Comparison of ENCODE assay signal across 20 cellular contexts in the genomic region with DNA sequence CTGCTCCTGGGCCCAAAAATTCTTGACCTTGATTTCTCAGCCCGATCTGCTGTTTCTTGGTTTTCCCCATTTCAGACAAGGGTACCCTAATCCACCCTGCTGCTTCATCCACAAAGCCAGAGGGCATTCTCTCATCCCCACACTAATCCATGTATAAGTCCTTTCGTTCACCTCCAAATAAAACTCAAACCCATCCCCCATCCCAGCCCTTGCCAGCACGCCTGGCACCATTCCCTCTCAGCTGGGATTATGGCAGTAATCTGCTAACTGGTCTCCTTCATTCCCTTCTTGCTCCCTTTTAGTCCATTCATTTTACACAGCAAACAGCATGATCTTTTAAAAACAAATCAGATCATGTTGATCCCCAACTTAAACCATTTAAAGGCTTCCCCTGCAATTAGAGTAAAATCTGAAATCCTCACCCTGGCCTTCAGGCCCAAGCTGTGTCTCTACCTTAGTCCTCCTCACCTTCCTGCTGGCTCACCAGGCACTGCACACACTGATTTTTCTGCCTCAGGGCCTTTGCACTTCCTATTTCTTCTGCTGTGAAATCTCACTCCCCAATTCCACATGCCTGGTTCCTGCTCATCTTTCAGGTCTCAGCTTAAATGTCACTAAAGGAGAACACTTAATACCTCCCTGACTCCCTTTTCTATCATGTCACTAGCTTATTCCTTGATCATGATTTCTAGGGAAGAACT. TPM values are rescaled to one million over a fixed set of nuclear protein-coding genes. Genes with fewer than 3 reads are reported as not detected.
A peak's percentile ranks its signal among the peaks of the same experiment; 100 is the strongest.
DNase-seq lines count a peak whose midpoint lies in the region; ATAC-seq, FAIRE-seq and TF ChIP-seq lines count a peak whose summit lies in the region.
"Had no signal": no experiment of that assay in that cellular context is flagged by ENCODE, and none has a peak within 500 bp of the region (broad histone marks: within the 10 kb centered on the region; RNA-seq: fewer than 3 reads in every experiment).

No MANE protein-coding gene starts in this region.

- H3K79me2 ChIP-seq in K562 (ENCODE audit: control insufficient read depth, insufficient read depth, low read length): no peaks in the 10 kb centered on the region

- no peaks in the 10 kb centered on the region for H3K4me1 ChIP-seq in HEK293 (ENCODE audit: control insufficient read depth, insufficient read depth, low read length)
- peaks cover 0 to 3% of the 10 kb centered on the region in 2 experiments; a peak in 2 of 5 replicates for H3K4me1 ChIP-seq in K562 (replicated peaks in 1 of 2; ENCODE audit: control insufficient read depth in 2 of 2, insufficient read depth in 2 of 2, low read length in 2 of 2)
- H3K4me1 ChIP-seq: BE2C, SJCRH30 had no signal

- WGBS in K562 (ENCODE audit: insufficient coverage, low coverage, missing lambda C conversion rate): 9% methylated on average over 3 of the region's 3 CpGs

- H3K4me2 ChIP-seq in K562 (ENCODE audit: insufficient read depth, low read length): no peak overlapping the region

- BruUV-seq in K562 (replicated peaks; lab: Mats Ljungman, UMichigan): no TSS peak

- DNase-seq in K562 (ENCODE audit: extremely low read depth in 1 of 4, low spot score in 3 of 4) (no peak), progenitor cell of endocrine pancreas (ENCODE audit: low spot score, unreplicated experiment) (no peak), OCI-M1 (lab: John Stamatoyannopoulos, UW) (no peak)
- DNase-seq: BE2C, KG1, MG63, NCI-H2029, NCI-H446, PC-3, SJCRH30, T-helper 17 cell had no signal

- no peak for TF ChIP-seq RAD21 in K562 (CRISPR knock-in tag; conservative IDR thresholded peaks at IDR 0.05 in 1 of 2, IDR thresholded peaks at IDR 0.05 in 1 of 2)

- peak overlapping the region; percentile 60 for H3K27ac Mint-ChIP-seq in progenitor cell of endocrine pancreas
- H3K27ac Mint-ChIP-seq: T-helper 17 cell had no signal

- CTCF ChIA-PET in HEK293 (lab: Yijun Ruan, JAX) (interaction anchor here (0.7 to 2.4 kb wide), 5 partner anchors 12 to 62 kb away, joined by 3 to 9 read pairs (median 4); a partner anchor contains a TSS), K562 (lab: Yijun Ruan, JAX; ENCODE audit: low intra/inter-chr PET ratio) (no interaction called here)

- no peak overlapping the region for H2AFZ ChIP-seq in K562 (ENCODE audit: low read depth, low read length)

- no peaks in the 10 kb centered on the region for H3K9me3 ChIP-seq in HEK293 (ENCODE audit: control insufficient read depth, insufficient read depth, low read depth, low read length)
- H3K9me3 ChIP-seq in K562 (replicated peaks; ENCODE audit: control insufficient read depth, insufficient read depth, low read depth, low read length): no peaks in the 10 kb centered on the region
- H3K9me3 ChIP-seq: BE2C, MG63, SJCRH30 had no signal

- in situ Hi-C loops in K562 (cut with MboI): no loop called here

- intact Hi-C loops in K562 (cut with micrococcal nuclease): no loop called here

- peaks cover 31 to 45% of the 10 kb centered on the region in 2 experiments for H3K27me3 ChIP-seq in K562 (ENCODE audit: control insufficient read depth in 2 of 2, insufficient read depth in 2 of 2, low read length in 2 of 2)
- H3K27me3 ChIP-seq: BE2C, MG63, SJCRH30 had no signal

- POLR2A ChIA-PET in HEK293 (lab: Yijun Ruan, JAX): no interaction called here
- POLR2A ChIA-PET in K562 (lab: Yijun Ruan, JAX): no interaction called here

- no peak for TF ChIP-seq EP300 in K562 (IDR thresholded peaks at IDR 0.05; ENCODE audit: low read length)

- H3K27ac ChIP-seq in HEK293 (ENCODE audit: extremely low read depth, low read depth, low read length) (no peak overlapping the region), K562 (ENCODE audit: extremely low read depth, low read depth, low read length) (no peak overlapping the region)
- H3K27ac ChIP-seq: SJCRH30 had no signal

- H3K9me1 ChIP-seq in K562 (ENCODE audit: control insufficient read depth, insufficient read depth, low read length): no peaks in the 10 kb centered on the region

- H3K36me3 ChIP-seq in HEK293 (ENCODE audit: control insufficient read depth in 2 of 2, insufficient read depth in 1 of 2, low read length in 2 of 2) (no peaks in the 10 kb centered on the region), K562 (ENCODE audit: control insufficient read depth, insufficient read depth, low read length) (no peaks in the 10 kb centered on the region)
- H3K36me3 ChIP-seq: BE2C, MG63, SJCRH30 had no signal

- H3K4me3 ChIP-seq in HEK293 (ENCODE audit: low read depth, low read length): no peak overlapping the region
- H3K4me3 ChIP-seq in K562: no peak overlapping the region
- H3K4me3 ChIP-seq: MG63, SJCRH30 had no signal

- H4K20me1 ChIP-seq in K562 (replicated peaks; ENCODE audit: control insufficient read depth, insufficient read depth, low read length): no peaks in the 10 kb centered on the region

- H3K9ac ChIP-seq in K562 (ENCODE audit: insufficient read depth in 1 of 2, low read depth in 2 of 2, low read length in 2 of 2): no peak overlapping the region

- FAIRE-seq in K562 (lab: Jason Lieb, UNC): no peak
- FAIRE-seq: GM18507, H54, HTR-8/SVneo had no signal

- no peak overlapping the region for H3K4me3 Mint-ChIP-seq in progenitor cell of endocrine pancreas (ENCODE audit: low read depth)
- H3K4me3 Mint-ChIP-seq: CD14-positive monocyte; CD8-positive, alpha-beta memory T cell; T-helper 17 cell had no signal

- TF ChIP-seq CTCF in HEK293 (tag by site-specific recombination; IDR thresholded peaks at IDR 0.05): no peak
- no peak for TF ChIP-seq CTCF in K562 (IDR thresholded peaks at IDR 0.05 in 2 of 3, conservative IDR thresholded peaks at IDR 0.05 in 1 of 3; ENCODE audit: insufficient read depth in 2 of 3, low read depth in 1 of 3, low read length in 3 of 3)
- TF ChIP-seq CTCF in progenitor cell of endocrine pancreas (IDR thresholded peaks at IDR 0.05; ENCODE audit: unreplicated experiment): no peak

- no peaks in the 10 kb centered on the region for H3K9me3 Mint-ChIP-seq in progenitor cell of endocrine pancreas (ENCODE audit: low read depth)
- H3K9me3 Mint-ChIP-seq: CD8-positive, alpha-beta memory T cell had no signal

- H3K36me3 Mint-ChIP-seq in progenitor cell of endocrine pancreas (ENCODE audit: insufficient read depth): no peaks in the 10 kb centered on the region
- H3K36me3 Mint-ChIP-seq: CD14-positive monocyte had no signal

- H3K27me3 Mint-ChIP-seq in progenitor cell of endocrine pancreas: no peaks in the 10 kb centered on the region

- ATAC-seq in K562: no peak
- ATAC-seq in activated CD4-positive, CD25-positive, alpha-beta regulatory T cell treated with anti-CD3 and anti-CD28 coated beads, Interleukin-2, amount 50 U/mL, for 24 hours: no peak
- ATAC-seq: PC-3, SK-N-SH treated with all-trans-retinoic acid at 6 μM for 48 hours, T-helper 17 cell had no signal

- peaks cover 3% of the 10 kb centered on the region for H3K4me1 Mint-ChIP-seq in progenitor cell of endocrine pancreas (ENCODE audit: low read depth)
- H3K4me1 Mint-ChIP-seq: CD8-positive, alpha-beta memory T cell had no signal

- TF ChIP-seq POLR2A in K562 (conservative IDR thresholded peaks at IDR 0.05): no peak

RNA-seq across cellular contexts. Expression of a gene that starts 12.2 kb away (rescaled TPM):
- 0.90 and 1.7 TPM in 2 replicates for total RNA-seq in K562 (2011; cell fraction: chromatin; rRNA removed; ENCODE audit: low replicate concordance)
- total RNA-seq in K562 (2011; cell fraction: nucleolus; rRNA removed): 1.3 and 1.8 TPM in 2 replicates
- 1.3 TPM in 2 replicates for total RNA-seq in K562 (2011; cell fraction: nucleoplasm; rRNA removed)
- total RNA-seq in K562 (2014; rRNA removed) (1.1 and 1.2 TPM in 2 replicates), K562 (2014; rRNA removed; fragmentation: Illumina TruSeq; extraction: Trizol) (0.73 and 0.95 TPM in 2 replicates), K562 (2015; rRNA removed; fragmentation: Illumina TruSeq; extraction: Trizol) (0.26 and 0.47 TPM in 2 replicates), K562 (2021) (0.95 and 2.3 TPM in 2 replicates), progenitor cell of endocrine pancreas (48.8 and 49.3 TPM in 2 replicates)
- polyA plus RNA-seq in K562 (2011; rRNA removed) (0.98 and 1.9 TPM in 2 replicates), K562 (2014; fragmentation: Illumina TruSeq; extraction: Trizol) (0.98 and 1.4 TPM in 2 replicates), K562 (2014; fragmentation: Nextera tagmentation; extraction: Ambion mirVana) (under 1 TPM; 0.03 to 0.14 TPM), K562 (2014; rRNA removed) (0.97 and 1.3 TPM in 2 replicates)
- 1.7 and 2.1 TPM in 2 replicates for polyA plus RNA-seq in K562 (2011; cell fraction: cytosol; rRNA removed)
- polyA plus RNA-seq in K562 (2011; cell fraction: nucleus; rRNA removed): 1.1 and 1.7 TPM in 2 replicates
- 0.29 and 0.94 TPM in 2 replicates for polyA plus RNA-seq in K562 (2012)
- polyA minus RNA-seq in K562 (2011; rRNA and poly(A)+ RNA removed): 0.32 and 0.90 TPM in 2 replicates
- polyA minus RNA-seq in K562 (2011; cell fraction: cytosol; rRNA and poly(A)+ RNA removed): 0.38 TPM in 1 of 2 replicates, not detected in the other
- polyA minus RNA-seq in K562 (2011; cell fraction: nucleus; rRNA and poly(A)+ RNA removed): 0.81 and 1.1 TPM in 2 replicates
- polyA plus RNA-seq: CD8-positive, alpha-beta memory T cell had no signal

RNA-seq across cellular contexts. Expression of a gene that starts 21.0 kb away (rescaled TPM):
- total RNA-seq in K562 (2011; cell fraction: chromatin; rRNA removed; ENCODE audit: low replicate concordance): 1.2 and 3.2 TPM in 2 replicates
- 2.0 and 2.1 TPM in 2 replicates for total RNA-seq in K562 (2011; cell fraction: nucleolus; rRNA removed)
- 1.5 and 1.8 TPM in 2 replicates for total RNA-seq in K562 (2011; cell fraction: nucleoplasm; rRNA removed)
- total RNA-seq in K562 (2014; rRNA removed) (0.73 and 2.6 TPM in 2 replicates), K562 (2014; rRNA removed; fragmentation: Illumina TruSeq; extraction: Trizol) (0.62 and 0.73 TPM in 2 replicates), K562 (2015; rRNA removed; fragmentation: Illumina TruSeq; extraction: Trizol) (0.53 and 0.83 TPM in 2 replicates), K562 (2021) (1.9 and 2.4 TPM in 2 replicates), progenitor cell of endocrine pancreas (22.2 and 26.1 TPM in 2 replicates)
- polyA plus RNA-seq in K562 (2011; rRNA removed) (1.4 and 4.8 TPM in 2 replicates), K562 (2014; fragmentation: Illumina TruSeq; extraction: Trizol) (1.3 and 1.9 TPM in 2 replicates), K562 (2014; fragmentation: Nextera tagmentation; extraction: Ambion mirVana) (under 1 TPM; 0.38 to 0.48 TPM), K562 (2014; rRNA removed) (1.0 and 1.3 TPM in 2 replicates)
- polyA plus RNA-seq in K562 (2011; cell fraction: cytosol; rRNA removed): 4.7 and 4.9 TPM in 2 replicates
- polyA plus RNA-seq in K562 (2011; cell fraction: nucleus; rRNA removed): 3.2 and 3.7 TPM in 2 replicates
- 1.2 and 3.1 TPM in 2 replicates for polyA plus RNA-seq in K562 (2012)
- 2.2 and 4.5 TPM in 2 replicates for polyA minus RNA-seq in K562 (2011; rRNA and poly(A)+ RNA removed)
- polyA minus RNA-seq in K562 (2011; cell fraction: cytosol; rRNA and poly(A)+ RNA removed): 2.3 and 3.9 TPM in 2 replicates
- 0.81 and 1.4 TPM in 2 replicates for polyA minus RNA-seq in K562 (2011; cell fraction: nucleus; rRNA and poly(A)+ RNA removed)
- total RNA-seq: G401, SJCRH30 had no signal
- polyA plus RNA-seq: CD14-positive monocyte had no signal

RNA-seq across cellular contexts. Expression of a gene that starts 31.4 kb away (rescaled TPM):
- 0.62 and 1.6 TPM in 2 replicates for total RNA-seq in K562 (2011; cell fraction: chromatin; rRNA removed; ENCODE audit: low replicate concordance)
- 1.7 and 2.0 TPM in 2 replicates for total RNA-seq in K562 (2011; cell fraction: nucleolus; rRNA removed)
- 1.1 and 1.4 TPM in 2 replicates for total RNA-seq in K562 (2011; cell fraction: nucleoplasm; rRNA removed)
- 1.3 and 2.9 TPM in 2 replicates for total RNA-seq in K562 (2014; rRNA removed)
- 0.25 and 0.29 TPM in 2 replicates for total RNA-seq in K562 (2014; rRNA removed; fragmentation: Illumina TruSeq; extraction: Trizol)
- 0.60 and 0.83 TPM in 2 replicates for total RNA-seq in K562 (2015; rRNA removed; fragmentation: Illumina TruSeq; extraction: Trizol)
- total RNA-seq in K562 (2021): 1.6 and 1.7 TPM in 2 replicates
- polyA plus RNA-seq in K562 (2011; rRNA removed): 0.39 and 0.61 TPM in 2 replicates
- 0.77 and 0.98 TPM in 2 replicates for polyA plus RNA-seq in K562 (2011; cell fraction: cytosol; rRNA removed)
- polyA plus RNA-seq in K562 (2011; cell fraction: nucleus; rRNA removed): 0.44 and 0.67 TPM in 2 replicates
- polyA plus RNA-seq in K562 (2012): 0.77 and 0.80 TPM in 2 replicates
- polyA plus RNA-seq in K562 (2014; fragmentation: Illumina TruSeq; extraction: Trizol): 0.48 and 0.54 TPM in 2 replicates
- under 1 TPM in 1 of 2 experiments, not detected in 1; 0.07 TPM for polyA plus RNA-seq in K562 (2014; fragmentation: Nextera tagmentation; extraction: Ambion mirVana)
- 0.93 TPM in 2 replicates for polyA plus RNA-seq in K562 (2014; rRNA removed)
- 0.42 and 0.84 TPM in 2 replicates for polyA minus RNA-seq in K562 (2011; rRNA and poly(A)+ RNA removed)
- polyA minus RNA-seq in K562 (2011; cell fraction: cytosol; rRNA and poly(A)+ RNA removed): 0.48 and 1.1 TPM in 2 replicates
- polyA minus RNA-seq in K562 (2011; cell fraction: nucleus; rRNA and poly(A)+ RNA removed): 0.81 and 1.2 TPM in 2 replicates
- total RNA-seq in progenitor cell of endocrine pancreas: 5.1 and 5.7 TPM in 2 replicates
- total RNA-seq: CD8-positive, alpha-beta memory T cell; T-helper 17 cell had no signal
- polyA plus RNA-seq: CD8-positive, alpha-beta memory T cell had no signal

RNA-seq across cellular contexts. Expression of a gene that starts 59.8 kb away (rescaled TPM):
- total RNA-seq in K562 (2011; cell fraction: chromatin; rRNA removed; ENCODE audit: low replicate concordance): 70.9 and 112 TPM in 2 replicates
- 73.0 and 85.1 TPM in 2 replicates for total RNA-seq in K562 (2011; cell fraction: nucleolus; rRNA removed)
- 71.2 and 76.6 TPM in 2 replicates for total RNA-seq in K562 (2011; cell fraction: nucleoplasm; rRNA removed)
- total RNA-seq in K562 (2014; rRNA removed) (234 and 265 TPM in 2 replicates), K562 (2014; rRNA removed; fragmentation: Illumina TruSeq; extraction: Trizol) (83.1 and 86.9 TPM in 2 replicates), K562 (2015; rRNA removed; fragmentation: Illumina TruSeq; extraction: Trizol) (156 and 157 TPM in 2 replicates), K562 (2021) (160 and 170 TPM in 2 replicates), progenitor cell of endocrine pancreas (93.5 and 101 TPM in 2 replicates)
- polyA plus RNA-seq in K562 (2011; rRNA removed) (42.5 and 59.7 TPM in 2 replicates), K562 (2014; fragmentation: Illumina TruSeq; extraction: Trizol) (202 and 219 TPM in 2 replicates), K562 (2014; fragmentation: Nextera tagmentation; extraction: Ambion mirVana) (10 to 100 TPM in 1 of 2 experiments, 1 to 10 TPM in 1; 9.8 to 18.1 TPM), K562 (2014; rRNA removed) (126 and 149 TPM in 2 replicates)
- 49.6 and 54.7 TPM in 2 replicates for polyA plus RNA-seq in K562 (2011; cell fraction: cytosol; rRNA removed)
- polyA plus RNA-seq in K562 (2011; cell fraction: nucleus; rRNA removed): 56.8 and 59.7 TPM in 2 replicates
- 171 and 247 TPM in 2 replicates for polyA plus RNA-seq in K562 (2012)
- polyA minus RNA-seq in K562 (2011; rRNA and poly(A)+ RNA removed): 42.3 and 52.0 TPM in 2 replicates
- 79.7 and 80.2 TPM in 2 replicates for polyA minus RNA-seq in K562 (2011; cell fraction: cytosol; rRNA and poly(A)+ RNA removed)
- polyA minus RNA-seq in K562 (2011; cell fraction: nucleus; rRNA and poly(A)+ RNA removed): 19.4 and 28.9 TPM in 2 replicates

Comparison
In these comparisons a context has a peak if more than half of its experiments do, and no peak if none do; other contexts are left out.
1. RNA of a gene that starts 12.2 kb away (total RNA-seq): 48.8 to 49.3 TPM in progenitor cell of endocrine pancreas; 0.26 to 2.3 TPM in K562; every median in the first group is over 10 times any median in the second.